8 cellular contexts compared by ENCODE assay signal in the genomic region with DNA sequence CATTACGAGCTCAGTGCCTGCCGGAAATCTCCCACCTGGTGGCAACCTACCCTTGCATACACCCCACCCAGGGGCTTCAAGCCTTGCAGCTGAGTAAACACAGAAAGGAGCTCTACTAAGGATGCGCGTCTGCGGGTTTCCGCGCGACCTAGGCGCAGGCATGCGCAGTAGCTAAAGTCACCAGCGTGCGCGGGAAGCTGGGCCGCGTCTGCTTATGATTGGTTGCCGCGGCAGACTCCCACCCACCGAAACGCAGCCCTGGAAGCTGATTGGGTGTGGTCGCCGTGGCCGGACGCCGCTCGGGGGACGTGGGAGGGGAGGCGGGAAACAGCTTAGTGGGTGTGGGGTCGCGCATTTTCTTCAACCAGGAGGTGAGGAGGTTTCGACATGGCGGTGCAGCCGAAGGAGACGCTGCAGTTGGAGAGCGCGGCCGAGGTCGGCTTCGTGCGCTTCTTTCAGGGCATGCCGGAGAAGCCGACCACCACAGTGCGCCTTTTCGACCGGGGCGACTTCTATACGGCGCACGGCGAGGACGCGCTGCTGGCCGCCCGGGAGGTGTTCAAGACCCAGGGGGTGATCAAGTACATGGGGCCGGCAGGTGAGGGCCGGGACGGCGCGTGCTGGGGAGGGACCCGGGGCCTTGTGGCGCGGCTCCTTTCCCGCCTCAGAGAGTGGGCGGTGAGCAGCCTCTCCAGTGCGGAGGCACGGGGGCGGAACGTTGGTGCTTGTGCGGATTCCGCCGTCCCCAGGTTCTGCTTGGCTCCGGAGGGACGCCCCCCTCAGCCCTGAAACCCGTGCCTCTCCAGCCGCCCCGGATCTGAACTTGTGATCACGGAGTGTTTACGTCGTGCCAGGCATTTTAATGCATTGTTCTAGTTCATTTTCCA. TPM values are rescaled to one million over a fixed set of nuclear protein-coding genes. Genes with fewer than 3 reads are reported as not detected.
A peak's percentile ranks its signal among the peaks of the same experiment; 100 is the strongest.
DNase-seq lines count a peak whose midpoint lies in the region; ATAC-seq and TF ChIP-seq lines count a peak whose summit lies in the region.

A gene (plus strand): TSS at position 352 of the 887 bp plus-strand sequence. CDS start 36 bp downstream, at position 388.

- peak within 1 kb of the TSS; percentile 91 for H2AFZ ChIP-seq in fibroblast of lung (ENCODE audit: low read length)

- intact Hi-C loops in naive thymus-derived CD4-positive, alpha-beta T cell (cut with micrococcal nuclease) = loop anchor here (1.0 to 10.0 kb wide), 10 partner anchors 118 to 1838 kb away; a partner anchor contains a TSS

- peak within 1 kb of the TSS; percentile 81 for H3K27ac ChIP-seq in RWPE1
- peak within 1 kb of the TSS; percentile 20 for H3K27ac ChIP-seq in fibroblast of lung (ENCODE audit: insufficient read depth, low read length)
- peak within 1 kb of the TSS; percentile 77 for H3K27ac ChIP-seq in naive thymus-derived CD4-positive, alpha-beta T cell (ENCODE audit: low read depth, low read length)

- ATAC-seq in naive thymus-derived CD4-positive, alpha-beta T cell = peak; percentile 97
- peak; percentile 99 for ATAC-seq in stimulated activated memory B cell treated with anti-CD40 and anti-IgM and Interleukin-4, amounts not matched to agents 10 μg/mL and 1 μg/mL and 100 μg/mL, for 72 hours

- peak within 1 kb of the TSS; percentile 98 for H3K4me2 ChIP-seq in fibroblast of lung (ENCODE audit: extremely low read depth, insufficient read depth, low read length)

- no peaks in the 10 kb centered on the region for H4K20me1 ChIP-seq in fibroblast of lung (ENCODE audit: control insufficient read depth, extremely low read depth, insufficient read depth, low read length)

- peaks cover 0 to 26% (median 18%) of the 10 kb centered on the region in 5 donors for H3K36me3 Mint-ChIP-seq in naive thymus-derived CD4-positive, alpha-beta T cell
- peaks cover 25% of the 10 kb centered on the region for H3K36me3 Mint-ChIP-seq in stimulated activated memory B cell treated with anti-CD40 and anti-IgM and Interleukin-4, amounts not matched to agents 10 μg/mL and 1 μg/mL and 100 μg/mL, for 72 hours

- no peaks in the 10 kb centered on the region for H3K27me3 ChIP-seq in fibroblast of lung (ENCODE audit: control insufficient read depth, insufficient read depth, low read length)
- no peaks in the 10 kb centered on the region for H3K27me3 ChIP-seq in naive thymus-derived CD4-positive, alpha-beta T cell (ENCODE audit: control insufficient read depth in 2 of 2, insufficient read depth in 2 of 2, low read length in 2 of 2)

- H3K36me3 ChIP-seq in fibroblast of lung (ENCODE audit: control insufficient read depth, insufficient read depth, low read length) = no peaks in the 10 kb centered on the region
- peaks cover 0 to 3% (median 0%) of the 10 kb centered on the region in 3 experiments for H3K36me3 ChIP-seq in naive thymus-derived CD4-positive, alpha-beta T cell (ENCODE audit: control insufficient read depth in 2 of 3, insufficient read depth in 3 of 3, low read length in 3 of 3)

- H3K4me3 ChIP-seq in fibroblast of lung (replicated peaks in 1 of 4; ENCODE audit: control extremely low read depth in 1 of 4, insufficient read depth in 1 of 4, low read depth in 3 of 4, low read length in 4 of 4) = peak within 1 kb of the TSS; percentile 61 to 91 (median 76)
- peak within 1 kb of the TSS; percentile 90 for H3K4me3 ChIP-seq in naive thymus-derived CD4-positive, alpha-beta T cell (ENCODE audit: low read length)

- H3K9me3 Mint-ChIP-seq in naive thymus-derived CD4-positive, alpha-beta T cell = peaks cover 0 to 7% (median 0%) of the 10 kb centered on the region in 11 donors
- no peaks in the 10 kb centered on the region for H3K9me3 Mint-ChIP-seq in stimulated activated memory B cell treated with anti-CD40 and anti-IgM and Interleukin-4, amounts not matched to agents 10 μg/mL and 1 μg/mL and 100 μg/mL, for 72 hours

- H3K4me3 Mint-ChIP-seq in naive thymus-derived CD4-positive, alpha-beta T cell = peak within 1 kb of the TSS; percentile 90 to 100 (median 98)
- peak within 1 kb of the TSS; percentile 93 for H3K4me3 Mint-ChIP-seq in stimulated activated memory B cell treated with anti-CD40 and anti-IgM and Interleukin-4, amounts not matched to agents 10 μg/mL and 1 μg/mL and 100 μg/mL, for 72 hours

- peak within 1 kb of the TSS; percentile 81 to 96 (median 91) for H3K27ac Mint-ChIP-seq in naive thymus-derived CD4-positive, alpha-beta T cell
- peak within 1 kb of the TSS; percentile 81 for H3K27ac Mint-ChIP-seq in stimulated activated memory B cell treated with anti-CD40 and anti-IgM and Interleukin-4, amounts not matched to agents 10 μg/mL and 1 μg/mL and 100 μg/mL, for 72 hours

- peaks cover 32 to 50% (median 40%) of the 10 kb centered on the region in 7 donors for H3K4me1 Mint-ChIP-seq in naive thymus-derived CD4-positive, alpha-beta T cell
- peaks cover 33% of the 10 kb centered on the region for H3K4me1 Mint-ChIP-seq in stimulated activated memory B cell treated with anti-CD40 and anti-IgM and Interleukin-4, amounts not matched to agents 10 μg/mL and 1 μg/mL and 100 μg/mL, for 72 hours

- CTCF ChIA-PET in RWPE1 (lab: Yijun Ruan, JAX) = no interaction called here
- CTCF ChIA-PET in naive thymus-derived CD4-positive, alpha-beta T cell (lab: Charles Lee) = interaction anchor here (0.5 to 1.5 kb wide), 3 partner anchors 15 to 231 kb away, joined by 3 to 6 read pairs (median 5); no protein-coding TSS in a partner anchor

- POLR2A ChIA-PET in RWPE1 (lab: Yijun Ruan, JAX; ENCODE audit: low non-redundant PET) = interaction anchor here (0.5 to 1.6 kb wide), 3 partner anchors 11 to 409 kb away, joined by 3 to 4 read pairs (median 4); no protein-coding TSS in a partner anchor
- POLR2A ChIA-PET in naive thymus-derived CD4-positive, alpha-beta T cell (lab: Charles Lee) = interaction anchor here (0.7 to 0.9 kb wide), 2 partner anchors 12 to 380 kb away, joined by 3 to 4 read pairs; a partner anchor contains a TSS

- H3K4me1 ChIP-seq in fibroblast of lung (ENCODE audit: control insufficient read depth, extremely low read depth, insufficient read depth, low read length) = no peaks in the 10 kb centered on the region
- H3K4me1 ChIP-seq in naive thymus-derived CD4-positive, alpha-beta T cell (ENCODE audit: control insufficient read depth in 2 of 2, insufficient read depth in 2 of 2, low read length in 2 of 2) = peaks cover 9 to 12% of the 10 kb centered on the region in 2 donors

- H3K9ac ChIP-seq in fibroblast of lung (ENCODE audit: insufficient read depth, low read length) = peak within 1 kb of the TSS; percentile 53

- peaks cover 0 to 2% (median 0%) of the 10 kb centered on the region in 5 donors for H3K27me3 Mint-ChIP-seq in naive thymus-derived CD4-positive, alpha-beta T cell
- H3K27me3 Mint-ChIP-seq in stimulated activated memory B cell treated with anti-CD40 and anti-IgM and Interleukin-4, amounts not matched to agents 10 μg/mL and 1 μg/mL and 100 μg/mL, for 72 hours = no peaks in the 10 kb centered on the region

- H3K79me2 ChIP-seq in fibroblast of lung (ENCODE audit: control insufficient read depth, insufficient read depth, low read length) = peaks cover 30% of the 10 kb centered on the region

- no peaks in the 10 kb centered on the region for H3K9me3 ChIP-seq in fibroblast of lung (ENCODE audit: control insufficient read depth, insufficient read depth, low read depth, low read length)
- no peaks in the 10 kb centered on the region for H3K9me3 ChIP-seq in naive thymus-derived CD4-positive, alpha-beta T cell (ENCODE audit: control insufficient read depth in 2 of 3, low read length in 3 of 3)

- TF ChIP-seq CTCF in RWPE1 (conservative IDR thresholded peaks at IDR 0.05; ENCODE audit: low read depth) = no peak
- TF ChIP-seq CTCF in fibroblast of lung (conservative IDR thresholded peaks at IDR 0.05 in 1 of 2, IDR thresholded peaks at IDR 0.05 in 1 of 2; ENCODE audit: low read depth in 1 of 2, low read length in 2 of 2) = no peak

- DNase-seq in EH (ENCODE audit: low read depth) (peak; percentile 89), H4 (ENCODE audit: low spot score) (peak; percentile 91), LoVo (ENCODE audit: low spot score) (peak; percentile 92), RWPE1 (ENCODE audit: low spot score) (peak; percentile 99), fibroblast of lung (ENCODE audit: low read depth in 2 of 2) (peak; percentile 90)
- DNase-seq in activated T-helper 1 cell treated with anti-CD3 and anti-CD28 coated beads, Interleukin-2, amount 50 U/mL, for 16 hours (ENCODE audit: low read depth in 1 of 2, low spot score in 1 of 2) = peak; percentile 75 to 88
- DNase-seq in naive thymus-derived CD4-positive, alpha-beta T cell = peak; percentile 72 to 94 (median 91)

RNA-seq across cellular contexts. Expression of the gene that starts here (rescaled TPM):
- total RNA-seq in H4 (2014; rRNA removed; shearing (Covaris generic)) = 38.0 and 44.1 TPM in 2 replicates
- total RNA-seq in fibroblast of lung = 18.7 and 19.7 TPM in 2 replicates
- 15.4 and 27.2 TPM in 2 replicates for polyA plus RNA-seq in fibroblast of lung
- polyA plus RNA-seq in fibroblast of lung (2012) = 12.8 and 23.6 TPM in 2 replicates
- polyA minus RNA-seq in fibroblast of lung (ENCODE audit: low replicate concordance) = 2.1 and 3.3 TPM in 2 replicates
- total RNA-seq in naive thymus-derived CD4-positive, alpha-beta T cell = 10 to 100 TPM; 12.2 to 44.7 (median 31.4) TPM
- 10 to 100 TPM; 40.5 to 46.8 TPM for polyA plus RNA-seq in naive thymus-derived CD4-positive, alpha-beta T cell

Comparison
In these comparisons a context has a peak if more than half of its experiments do, and no peak if none do; other contexts are left out.
1. Peak in every context shown above with its lines: DNase-seq, ATAC-seq, H3K4me3 ChIP-seq and H3K27ac ChIP-seq.
2. H3K27ac ChIP-seq: peak in every context shown above with its lines; median percentile 81 in RWPE1; 77 in naive thymus-derived CD4-positive, alpha-beta T cell; 20 in fibroblast of lung.